Comparison of ENCODE assay signal across 23 cellular contexts in the genomic region with DNA sequence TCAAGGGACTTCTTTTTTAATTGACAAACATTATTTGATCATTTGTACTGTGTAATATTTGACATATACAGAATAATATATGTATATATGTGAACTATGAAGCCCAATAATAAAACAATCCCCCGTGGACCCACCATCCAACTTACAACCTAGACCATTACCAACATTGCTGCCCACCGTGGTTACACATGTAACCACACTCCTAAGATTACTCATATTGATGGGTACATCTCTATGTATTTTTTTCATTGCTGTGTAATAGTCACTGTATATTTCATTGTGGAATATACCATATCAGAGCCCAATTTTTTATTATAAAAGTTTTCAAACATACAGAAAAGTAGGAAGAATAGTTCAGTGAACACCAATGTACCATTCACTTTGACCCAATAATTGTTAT.
DNase-seq lines count a peak whose midpoint lies in the region.
"Had no signal": no experiment of that assay in that cellular context is flagged by ENCODE, and none has a peak within 500 bp of the region (broad histone marks: within the 10 kb centered on the region; RNA-seq: fewer than 3 reads in every experiment).

No MANE protein-coding gene starts in this region.

- H3K36me3 Mint-ChIP-seq in T-helper 2 cell treated with Interferon-gamma antibody and Interleukin-4, amounts not matched to agents 5 μg/mL and 100 μg/mL, for 36 hours (ENCODE audit: low read depth) = peaks cover 76% of the 10 kb centered on the region
- H3K36me3 Mint-ChIP-seq in CD4-positive, alpha-beta memory T cell = peaks cover 74 to 85% of the 10 kb centered on the region in 2 donors
- H3K36me3 Mint-ChIP-seq in activated CD4-positive, alpha-beta memory T cell treated with anti-CD3 and anti-CD28 coated beads for 36 hours = peaks cover 70% of the 10 kb centered on the region
- peaks cover 19 to 28% (median 21%) of the 10 kb centered on the region in 3 donors for H3K36me3 Mint-ChIP-seq in immature natural killer cell

- peaks cover 78% of the 10 kb centered on the region for H3K4me1 ChIP-seq in CD4-positive, alpha-beta memory T cell (ENCODE audit: insufficient read depth, low read length)
- H3K4me1 ChIP-seq: ascending aorta, BE2C, esophagus muscularis mucosa, right atrium auricular region, vagina had no signal

- peak overlapping the region; percentile 30 for H3K4me3 Mint-ChIP-seq in T-helper 2 cell treated with Interferon-gamma antibody and Interleukin-4, amounts not matched to agents 5 μg/mL and 100 μg/mL, for 36 hours
- peak overlapping the region in 2 of 8 donors; percentile 12 to 56 for H3K4me3 Mint-ChIP-seq in CD4-positive, alpha-beta memory T cell
- H3K4me3 Mint-ChIP-seq in activated CD4-positive, alpha-beta memory T cell treated with anti-CD3 and anti-CD28 coated beads for 36 hours = no peak overlapping the region
- no peak overlapping the region for H3K4me3 Mint-ChIP-seq in immature natural killer cell

- H3K36me3 ChIP-seq in CD4-positive, alpha-beta memory T cell (ENCODE audit: insufficient read depth, low read length) = peaks cover 27% of the 10 kb centered on the region
- H3K36me3 ChIP-seq: ascending aorta, BE2C, ovary, right atrium auricular region, vagina had no signal

- no peak overlapping the region for H3K4me3 ChIP-seq in CD4-positive, alpha-beta memory T cell (ENCODE audit: low read length in 2 of 2)
- H3K4me3 ChIP-seq: ascending aorta, esophagus muscularis mucosa, ovary, right atrium auricular region, vagina had no signal

- CTCF ChIA-PET in CD4-positive, alpha-beta memory T cell (lab: Charles Lee; ENCODE audit: partially characterized antibody) = interaction anchor here (1.3 to 3.3 kb wide), 4 partner anchors 9 to 23 kb away, joined by 5 to 44 read pairs (median 8); no protein-coding TSS in a partner anchor
- CTCF ChIA-PET in activated CD4-positive, alpha-beta memory T cell treated with anti-CD3 and anti-CD28 coated beads for 36 hours (lab: Charles Lee) = interaction anchor here (0.7 to 2.8 kb wide), 8 partner anchors 9 to 92 kb away, joined by 3 to 29 read pairs (median 5); no protein-coding TSS in a partner anchor

- no peak for DNase-seq in T-helper 2 cell treated with Interferon-gamma antibody and Interleukin-4, amounts not matched to agents 5 μg/mL and 100 μg/mL, for 36 hours (ENCODE audit: low spot score)
- no peak for DNase-seq in T-helper 2 cell
- no peak for DNase-seq in CD4-positive, alpha-beta memory T cell
- DNase-seq in activated CD4-positive, alpha-beta memory T cell treated with anti-CD3 and anti-CD28 coated beads for 36 hours = no peak
- no peak for DNase-seq in immature natural killer cell
- DNase-seq in T1000 (lab: John Stamatoyannopoulos, UW) = no peak
- DNase-seq in RPMI8226 = no peak
- DNase-seq in mesenteric fat pad (ENCODE audit: low spot score) = no peak
- DNase-seq: 8988T; activated effector memory CD4-positive, alpha-beta T cell treated with Interleukin-2 at 50 U/mL for 16 hours; BE2C; effector CD4-positive, alpha-beta T cell; EL; kidney glomerular epithelial cell; NCI-H146; NCI-H2171; NCI-H524 treated with DMSO at 0.1 percent for 48 hours; ovary had no signal

- peak overlapping the region; percentile 56 for H3K27ac Mint-ChIP-seq in T-helper 2 cell treated with Interferon-gamma antibody and Interleukin-4, amounts not matched to agents 5 μg/mL and 100 μg/mL, for 36 hours
- H3K27ac Mint-ChIP-seq in CD4-positive, alpha-beta memory T cell = peak overlapping the region in 6 of 7 donors; percentile 54 to 86 (median 70)
- peak overlapping the region; percentile 92 for H3K27ac Mint-ChIP-seq in activated CD4-positive, alpha-beta memory T cell treated with anti-CD3 and anti-CD28 coated beads for 36 hours
- peak overlapping the region in 5 of 6 donors; percentile 47 to 87 (median 63) for H3K27ac Mint-ChIP-seq in immature natural killer cell

- H3K27ac ChIP-seq in CD4-positive, alpha-beta memory T cell (ENCODE audit: low read depth, low read length) = no peak overlapping the region
- H3K27ac ChIP-seq: ascending aorta, esophagus muscularis mucosa, ovary, right atrium auricular region, RWPE1, vagina had no signal

- POLR2A ChIA-PET in CD4-positive, alpha-beta memory T cell (lab: Charles Lee; ENCODE audit: partially characterized antibody) = interaction anchor here (1.1 to 7.2 kb wide), 6 partner anchors 9 to 24 kb away, joined by 3 to 74 read pairs (median 12); no protein-coding TSS in a partner anchor
- POLR2A ChIA-PET in activated CD4-positive, alpha-beta memory T cell treated with anti-CD3 and anti-CD28 coated beads for 36 hours (lab: Charles Lee) = interaction anchor here (1.3 to 2.8 kb wide), 5 partner anchors 10 to 59 kb away, joined by 3 to 47 read pairs (median 11); no protein-coding TSS in a partner anchor

- peaks cover 67% of the 10 kb centered on the region for H3K4me1 Mint-ChIP-seq in T-helper 2 cell treated with Interferon-gamma antibody and Interleukin-4, amounts not matched to agents 5 μg/mL and 100 μg/mL, for 36 hours (ENCODE audit: low read depth)
- H3K4me1 Mint-ChIP-seq in CD4-positive, alpha-beta memory T cell = peaks cover 70 to 87% (median 79%) of the 10 kb centered on the region in 4 donors
- H3K4me1 Mint-ChIP-seq in activated CD4-positive, alpha-beta memory T cell treated with anti-CD3 and anti-CD28 coated beads for 36 hours (ENCODE audit: low read depth) = peaks cover 83% of the 10 kb centered on the region
- H3K4me1 Mint-ChIP-seq in immature natural killer cell = peaks cover 40 to 57% of the 10 kb centered on the region in 2 donors

- no peaks in the 10 kb centered on the region for H3K27me3 Mint-ChIP-seq in T-helper 2 cell treated with Interferon-gamma antibody and Interleukin-4, amounts not matched to agents 5 μg/mL and 100 μg/mL, for 36 hours (ENCODE audit: low read depth)
- H3K27me3 Mint-ChIP-seq in CD4-positive, alpha-beta memory T cell = no peaks in the 10 kb centered on the region
- H3K27me3 Mint-ChIP-seq in activated CD4-positive, alpha-beta memory T cell treated with anti-CD3 and anti-CD28 coated beads for 36 hours = no peaks in the 10 kb centered on the region
- H3K27me3 Mint-ChIP-seq in immature natural killer cell (ENCODE audit: low read depth in 3 of 3) = peaks cover 0 to 3% (median under 1%) of the 10 kb centered on the region in 3 donors

- no peaks in the 10 kb centered on the region for H3K27me3 ChIP-seq in CD4-positive, alpha-beta memory T cell (ENCODE audit: insufficient read depth, low read length)
- H3K27me3 ChIP-seq: ascending aorta, esophagus muscularis mucosa, ovary, right atrium auricular region, vagina had no signal

- H3K9me3 Mint-ChIP-seq in T-helper 2 cell treated with Interferon-gamma antibody and Interleukin-4, amounts not matched to agents 5 μg/mL and 100 μg/mL, for 36 hours = no peaks in the 10 kb centered on the region
- H3K9me3 Mint-ChIP-seq in CD4-positive, alpha-beta memory T cell = no peaks in the 10 kb centered on the region
- no peaks in the 10 kb centered on the region for H3K9me3 Mint-ChIP-seq in activated CD4-positive, alpha-beta memory T cell treated with anti-CD3 and anti-CD28 coated beads for 36 hours
- H3K9me3 Mint-ChIP-seq in immature natural killer cell = no peaks in the 10 kb centered on the region

- intact Hi-C loops in CD4-positive, alpha-beta memory T cell (cut with micrococcal nuclease) = no loop called here
- intact Hi-C loops in activated CD4-positive, alpha-beta memory T cell treated with anti-CD3 and anti-CD28 coated beads for 36 hours (cut with micrococcal nuclease) = no loop called here

- no peaks in the 10 kb centered on the region for H3K9me3 ChIP-seq in CD4-positive, alpha-beta memory T cell (ENCODE audit: control insufficient read depth in 1 of 2, low read length in 2 of 2)
- H3K9me3 ChIP-seq: ascending aorta, BE2C, esophagus muscularis mucosa, ovary, right atrium auricular region, vagina had no signal
